In genomic region chr12:93008044-93008778, GRCh38 we compare ENCODE assay signal across 16 cellular contexts.
DNase-seq lines count a peak whose midpoint lies in the region; ATAC-seq and TF ChIP-seq lines count a peak whose summit lies in the region.
"Had no signal": no experiment of that assay in that cellular context is flagged by ENCODE, and none has a peak within 500 bp of the region (broad histone marks: within the 10 kb centered on the region; RNA-seq: fewer than 3 reads in every experiment).

No MANE protein-coding gene starts in this region.

- H3K36me3 ChIP-seq in gastrocnemius medialis, result no peaks in the 10 kb centered on the region
- H3K36me3 ChIP-seq: heart left ventricle had no signal

- H3K27me3 ChIP-seq in gastrocnemius medialis, result no peaks in the 10 kb centered on the region
- H3K27me3 ChIP-seq: heart left ventricle had no signal

- no peak overlapping the region for H3K27ac ChIP-seq in gastrocnemius medialis
- H3K27ac ChIP-seq: heart left ventricle had no signal

- H3K4me3 ChIP-seq in gastrocnemius medialis, result no peak overlapping the region
- H3K4me3 ChIP-seq: heart left ventricle had no signal

- H3K27me3 Mint-ChIP-seq in immature natural killer cell (ENCODE audit: low read depth in 3 of 3), result peaks cover 0 to 7% (median 5%) of the 10 kb centered on the region in 3 donors
- H3K27me3 Mint-ChIP-seq: memory B cell had no signal

- in situ Hi-C loops in GM13977 (cut with MboI; ENCODE audit: low pct_unique_long_range_greater_than_20kb, low sequenced_read_pairs, unreplicated experiment) (no loop called here), gastrocnemius medialis (cut with MboI; ENCODE audit: low sequenced_read_pairs in 4 of 4) (no loop called here)

- TF ChIP-seq POLR2A in gastrocnemius medialis (IDR thresholded peaks at IDR 0.05), result no peak

- no peaks in the 10 kb centered on the region for H3K9me3 Mint-ChIP-seq in immature natural killer cell
- H3K9me3 Mint-ChIP-seq: CD14-positive monocyte, memory B cell had no signal

- H3K9me3 ChIP-seq in gastrocnemius medialis, result no peaks in the 10 kb centered on the region
- H3K9me3 ChIP-seq: heart left ventricle had no signal

- no peaks in the 10 kb centered on the region for H3K36me3 Mint-ChIP-seq in immature natural killer cell
- H3K36me3 Mint-ChIP-seq: CD14-positive monocyte had no signal

- no peak overlapping the region for H3K27ac Mint-ChIP-seq in immature natural killer cell
- H3K27ac Mint-ChIP-seq: CD14-positive monocyte, memory B cell had no signal

- no peak overlapping the region for H3K4me3 Mint-ChIP-seq in immature natural killer cell
- H3K4me3 Mint-ChIP-seq: CD14-positive monocyte, memory B cell had no signal

- no peaks in the 10 kb centered on the region for H3K4me1 ChIP-seq in gastrocnemius medialis

- no peak for TF ChIP-seq CTCF in GM13977 (IDR thresholded peaks at IDR 0.05; ENCODE audit: extremely low read depth, insufficient read depth, missing control alignments)
- no peak for TF ChIP-seq CTCF in gastrocnemius medialis (IDR thresholded peaks at IDR 0.05 in 4 of 5, conservative IDR thresholded peaks at IDR 0.05 in 1 of 5)

- H3K4me1 Mint-ChIP-seq in immature natural killer cell, result no peaks in the 10 kb centered on the region
- H3K4me1 Mint-ChIP-seq: CD14-positive monocyte had no signal

- intact Hi-C loops in gastrocnemius medialis (cut with DNase I; ENCODE audit: low total_unique reads), result no loop called here

- ATAC-seq in GM19351 (IDR thresholded peaks at IDR 0.05; ENCODE audit: unreplicated experiment), result peak; percentile 87
- peak; percentile 49 for ATAC-seq in HG02763 (IDR thresholded peaks at IDR 0.05; ENCODE audit: unreplicated experiment)
- ATAC-seq in HG03520 (IDR thresholded peaks at IDR 0.05; ENCODE audit: unreplicated experiment), result peak; percentile 77
- no peak for ATAC-seq in gastrocnemius medialis
- ATAC-seq: heart left ventricle, Right ventricle myocardium inferior had no signal

- DNase-seq in GM13977 (ENCODE audit: low spot score) (peak; percentile 46), foreskin melanocyte (no peak), D341Med (ENCODE audit: low spot score) (no peak), gastrocnemius medialis (no peak), immature natural killer cell (no peak)
- DNase-seq: activated CD4-positive, CD25-positive, alpha-beta regulatory T cell; activated naive CD4-positive, alpha-beta T cell; heart left ventricle; NCI-H2029 treated with DMSO at 0.1 percent for 48 hours; posterior cingulate gyrus had no signal

Comparison
In these comparisons a context has a peak if more than half of its experiments do, and no peak if none do; other contexts are left out.
1. ATAC-seq: peak in GM19351 (single experiment), HG02763 (single experiment) and HG03520 (single experiment); none in gastrocnemius medialis (0 of 2).